ENCODE assay signal across 22 cellular contexts in genomic region chr11:70637186-70637800, GRCh38.
DNase-seq lines count a peak whose midpoint lies in the region; ATAC-seq, FAIRE-seq and TF ChIP-seq lines count a peak whose summit lies in the region.
"Had no signal": no experiment of that assay in that cellular context is flagged by ENCODE, and none has a peak within 500 bp of the region (broad histone marks: within the 10 kb centered on the region; RNA-seq: fewer than 3 reads in every experiment).

No MANE protein-coding gene starts in this region.

- H3K4me1 ChIP-seq in H1 (replicated peaks in 1 of 4; ENCODE audit: control insufficient read depth in 3 of 4, insufficient read depth in 4 of 4, low read length in 3 of 4) (peaks cover 12 to 28% (median 19%) of the 10 kb centered on the region in 4 experiments), trophoblast cell (ENCODE audit: control insufficient read depth in 1 of 2, insufficient read depth in 2 of 2, low read length in 2 of 2) (no peaks in the 10 kb centered on the region)

- peak overlapping the region; percentile 97; the same call in 1 of the 2 replicates for H2BK15ac ChIP-seq in H1 (ENCODE audit: low read length)

- POLR2A ChIA-PET in H1 (lab: Charles Lee; ENCODE audit: partially characterized antibody) = interaction anchor here (0.6 to 1.3 kb wide), 3 partner anchors 27 to 62 kb away, joined by 3 to 5 read pairs (median 3); no protein-coding TSS in a partner anchor

- peaks cover 15% of the 10 kb centered on the region for H3K79me1 ChIP-seq in H1 (ENCODE audit: low read depth, low read length)
- H3K79me1 ChIP-seq in trophoblast cell (ENCODE audit: low read length) = no peaks in the 10 kb centered on the region

- H3K27me3 ChIP-seq in H1 (replicated peaks in 1 of 4; ENCODE audit: control insufficient read depth in 3 of 4, extremely low read depth in 1 of 4, insufficient read depth in 3 of 4, low read length in 3 of 4) = no peaks in the 10 kb centered on the region
- H3K27me3 ChIP-seq in trophoblast cell (ENCODE audit: insufficient read depth, low read length) = no peaks in the 10 kb centered on the region

- no peak overlapping the region for H3K56ac ChIP-seq in H1 (replicated peaks; ENCODE audit: insufficient read length, low read depth, low read length)

- peak overlapping the region; percentile 80; the same call in 1 of the 2 replicates for H2BK20ac ChIP-seq in H1 (ENCODE audit: low read length)

- no peak overlapping the region for H4K5ac ChIP-seq in H1 (ENCODE audit: insufficient read length, low read depth, low read length)

- H3K18ac ChIP-seq in H1 (ENCODE audit: extremely low read depth, low read length) (no peak overlapping the region; the same call in 1 of the 2 replicates), trophoblast cell (ENCODE audit: low read length) (no peak overlapping the region)

- H2AFZ ChIP-seq in H1 (ENCODE audit: low read length) (no peak overlapping the region), trophoblast cell (ENCODE audit: insufficient read depth, low read length, poor library complexity) (no peak overlapping the region)

- H2BK5ac ChIP-seq in H1 (ENCODE audit: low read depth, low read length) (peak overlapping the region; percentile 71; the same call in 1 of the 2 replicates), trophoblast cell (ENCODE audit: low read depth, low read length, poor library complexity) (no peak overlapping the region)

- no peak overlapping the region for H4K12ac ChIP-seq in trophoblast cell (ENCODE audit: low read depth, low read length)

- H3K27ac ChIP-seq in H1 (ENCODE audit: low read depth, low read length) (no peak overlapping the region), trophoblast cell (ENCODE audit: low read depth, low read length) (no peak overlapping the region)
- H3K27ac ChIP-seq: 22Rv1, BLaER1 had no signal

- no peak overlapping the region for H2BK120ac ChIP-seq in H1 (replicated peaks; ENCODE audit: low read depth, low read length)
- H2BK120ac ChIP-seq in trophoblast cell (ENCODE audit: insufficient read depth, low read length, poor library complexity) = no peak overlapping the region

- H4K91ac ChIP-seq in H1 (replicated peaks; ENCODE audit: insufficient read length, low read length) = no peak overlapping the region
- H4K91ac ChIP-seq in trophoblast cell (ENCODE audit: low read depth, low read length) = no peak overlapping the region

- H4K8ac ChIP-seq in H1 (ENCODE audit: extremely low read depth, insufficient read depth, low read length) = no peak overlapping the region
- H4K8ac ChIP-seq in trophoblast cell (ENCODE audit: low read depth, low read length) = no peak overlapping the region

- CTCF ChIA-PET in H1 (lab: Charles Lee; ENCODE audit: partially characterized antibody) = interaction anchor here (1.2 kb wide), 1 partner anchor 91 kb away, joined by 3 read pairs; no protein-coding TSS in a partner anchor

- no peak for ATAC-seq in GM19351 (IDR thresholded peaks at IDR 0.05; ENCODE audit: unreplicated experiment)
- ATAC-seq: Right ventricle myocardium inferior had no signal

- H3K36me3 ChIP-seq in H1 (ENCODE audit: control insufficient read depth in 2 of 4, insufficient read depth in 4 of 4, low read length in 3 of 4) (no peaks in the 10 kb centered on the region; a peak in 1 of 8 replicates), trophoblast cell (ENCODE audit: control insufficient read depth in 1 of 2, insufficient read depth in 2 of 2, low read length in 2 of 2) (no peaks in the 10 kb centered on the region)
- H3K36me3 ChIP-seq: BLaER1 had no signal

- H3K4ac ChIP-seq in H1 (replicated peaks; ENCODE audit: insufficient read length, low read depth, low read length) = no peak overlapping the region
- no peak overlapping the region for H3K4ac ChIP-seq in trophoblast cell (ENCODE audit: low read depth, low read length)

- TF ChIP-seq EP300 in H1 (IDR thresholded peaks at IDR 0.05; ENCODE audit: borderline replicate concordance in 1 of 2, low read depth in 2 of 2, low read length in 2 of 2) = no peak

- peak; percentile 40 for DNase-seq in NCI-H345 (lab: John Stamatoyannopoulos, UW)
- no peak for DNase-seq in NCI-H345 treated with DMSO at 0.1 percent for 48 hours (lab: John Stamatoyannopoulos, UW; ENCODE audit: unreplicated experiment)
- DNase-seq in NCI-H69 (lab: John Stamatoyannopoulos, UW) = peak; percentile 41
- no peak for DNase-seq in H1 (ENCODE audit: low read depth in 1 of 2, low spot score in 2 of 2)
- no peak for DNase-seq in trophoblast cell
- DNase-seq in SIG-M5 (lab: John Stamatoyannopoulos, UW) = no peak
- DNase-seq in activated CD4-positive, alpha-beta T cell treated with anti-CD3 and anti-CD28 coated beads, Interleukin-2, amount 50 U/mL, for 1 hour = no peak
- DNase-seq: ACHN; CD4-positive, alpha-beta T cell; COR-L47; DMS79; GOT3; Karpas-422; NCI-H1417 treated with DMSO at 0.1 percent for 48 hours; NCI-H1930; NCI-H510A treated with DMSO at 0.1 percent for 48 hours; NCI-H774 had no signal

- no peak for TF ChIP-seq POLR2A in H1 (IDR thresholded peaks at IDR 0.05; ENCODE audit: control extremely low read depth in 1 of 2, low read depth in 2 of 2, low read length in 2 of 2)

- WGBS in H1 (ENCODE audit: extremely low coverage in 1 of 2, insufficient coverage in 1 of 2, insufficient read length in 1 of 2, insufficient replicate concordance in 2 of 2, low coverage in 1 of 2, low lambda C conversion rate in 2 of 2, missing lambda C conversion rate in 1 of 2), 2 experiments = 81% methylated on average over 14 of the region's 16 CpGs; no CpG with 5 or more reads in 1 of the 2 experiments
- WGBS in trophoblast cell (ENCODE audit: extremely low coverage, insufficient coverage, insufficient read length) = no CpG with 5 or more reads among the region's 16 CpGs

- no peak overlapping the region for H3K4me2 ChIP-seq in H1 (ENCODE audit: insufficient read depth in 1 of 2, low read depth in 2 of 2, low read length in 2 of 2)
- H3K4me2 ChIP-seq in trophoblast cell (ENCODE audit: low read length) = no peak overlapping the region
- H3K4me2 ChIP-seq: BLaER1 had no signal

- H3K23ac ChIP-seq in H1 (ENCODE audit: insufficient read length) (no peak overlapping the region), trophoblast cell (ENCODE audit: low read length) (no peak overlapping the region)

- no peak overlapping the region for H3K4me3 ChIP-seq in H1 (ENCODE audit: extremely low read depth in 1 of 4, insufficient read depth in 2 of 4, low read depth in 3 of 4, low read length in 4 of 4)
- H3K4me3 ChIP-seq in trophoblast cell (ENCODE audit: low read depth, low read length) = peak overlapping the region; percentile 7
- H3K4me3 ChIP-seq: BLaER1 had no signal

- no peak overlapping the region for H3K14ac ChIP-seq in H1 (ENCODE audit: insufficient read length)
- no peak overlapping the region for H3K14ac ChIP-seq in trophoblast cell (ENCODE audit: low read length)

- no peaks in the 10 kb centered on the region for H3K23me2 ChIP-seq in H1 (ENCODE audit: low read depth, low read length)

- peak overlapping the region; percentile 24 for H2AK5ac ChIP-seq in H1 (ENCODE audit: low read depth, low read length)
- no peak overlapping the region for H2AK5ac ChIP-seq in trophoblast cell (ENCODE audit: low read length)

- no peak overlapping the region for H3K9ac ChIP-seq in H1 (replicated peaks in 1 of 4; ENCODE audit: extremely low read depth in 1 of 4, low read depth in 3 of 4, low read length in 3 of 4)
- no peak overlapping the region for H3K9ac ChIP-seq in trophoblast cell (ENCODE audit: low read length)
- H3K9ac ChIP-seq: BLaER1 had no signal

- peaks cover 0 to 17% of the 10 kb centered on the region in 2 experiments for H4K20me1 ChIP-seq in H1 (replicated peaks in 1 of 2; ENCODE audit: control insufficient read depth in 1 of 2, insufficient read depth in 2 of 2, low read length in 2 of 2)
- H4K20me1 ChIP-seq: BLaER1 had no signal

- no peak for TF ChIP-seq RAD21 in H1 (IDR thresholded peaks at IDR 0.05 in 1 of 2, conservative IDR thresholded peaks at IDR 0.05 in 1 of 2; ENCODE audit: low read depth in 2 of 2, low read length in 2 of 2)

- H3K79me2 ChIP-seq in H1 (ENCODE audit: control insufficient read depth in 1 of 2, insufficient read depth in 2 of 2, low read length in 2 of 2) (peaks cover 4 to 23% of the 10 kb centered on the region in 2 experiments; a peak in 2 of 4 replicates), trophoblast cell (ENCODE audit: control insufficient read depth, insufficient read depth, low read length, poor library complexity) (no peaks in the 10 kb centered on the region)

- peak overlapping the region; percentile 52; the same call in 1 of the 2 replicates for H2BK12ac ChIP-seq in H1 (ENCODE audit: low read depth, low read length)
- H2BK12ac ChIP-seq in trophoblast cell (ENCODE audit: low read length) = no peak overlapping the region

- H3K9me3 ChIP-seq in H1 (ENCODE audit: insufficient read depth in 2 of 2, low read depth in 1 of 2, low read length in 1 of 2) (peaks cover 0 to 3% of the 10 kb centered on the region in 2 experiments; a peak in 1 of 4 replicates), trophoblast cell (ENCODE audit: insufficient read depth, low read depth, low read length) (no peaks in the 10 kb centered on the region)
- H3K9me3 ChIP-seq: BLaER1 had no signal

- no peak for TF ChIP-seq CTCF in H1 (IDR thresholded peaks at IDR 0.05; ENCODE audit: control extremely low read depth in 1 of 3, insufficient read depth in 1 of 3, low read depth in 1 of 3, low read length in 3 of 3)

- no peak for FAIRE-seq in H1 (lab: Jason Lieb, UNC)
- FAIRE-seq: GM12891 had no signal

TF ChIP-seq in H1, 55 proteins besides CTCF, POLR2A, EP300 and RAD21:
- no peak for TF ChIP-seq SUZ12 (IDR thresholded peaks at IDR 0.05; ENCODE audit: low read length)
- no peak for TF ChIP-seq NANOG (IDR thresholded peaks at IDR 0.05; ENCODE audit: insufficient read depth, low read depth, low read length, poor library complexity, severe bottlenecking)
- no peak for TF ChIP-seq SP4 (IDR thresholded peaks at IDR 0.05; ENCODE audit: low read length)
- TF ChIP-seq TAF7 (optimal IDR thresholded peaks at IDR 0.05; ENCODE audit: borderline replicate concordance, low read depth, low read length) = no peak
TF ChIP-seq in H1: peak in this region for 0.

Comparison
In these comparisons a context has a peak if more than half of its experiments do, and no peak if none do; other contexts are left out.
1. DNase-seq: peak in NCI-H345 (single experiment) and NCI-H69 (single experiment); none in NCI-H345 treated with DMSO at 0.1 percent for 48 hours (single experiment), H1 (0 of 2), trophoblast cell (0 of 2), SIG-M5 (single experiment) and activated CD4-positive, alpha-beta T cell treated with anti-CD3 and anti-CD28 coated beads, Interleukin-2, amount 50 U/mL, for 1 hour (single experiment).